Comparison of ENCODE assay signal across 11 cellular contexts in the genomic region with DNA sequence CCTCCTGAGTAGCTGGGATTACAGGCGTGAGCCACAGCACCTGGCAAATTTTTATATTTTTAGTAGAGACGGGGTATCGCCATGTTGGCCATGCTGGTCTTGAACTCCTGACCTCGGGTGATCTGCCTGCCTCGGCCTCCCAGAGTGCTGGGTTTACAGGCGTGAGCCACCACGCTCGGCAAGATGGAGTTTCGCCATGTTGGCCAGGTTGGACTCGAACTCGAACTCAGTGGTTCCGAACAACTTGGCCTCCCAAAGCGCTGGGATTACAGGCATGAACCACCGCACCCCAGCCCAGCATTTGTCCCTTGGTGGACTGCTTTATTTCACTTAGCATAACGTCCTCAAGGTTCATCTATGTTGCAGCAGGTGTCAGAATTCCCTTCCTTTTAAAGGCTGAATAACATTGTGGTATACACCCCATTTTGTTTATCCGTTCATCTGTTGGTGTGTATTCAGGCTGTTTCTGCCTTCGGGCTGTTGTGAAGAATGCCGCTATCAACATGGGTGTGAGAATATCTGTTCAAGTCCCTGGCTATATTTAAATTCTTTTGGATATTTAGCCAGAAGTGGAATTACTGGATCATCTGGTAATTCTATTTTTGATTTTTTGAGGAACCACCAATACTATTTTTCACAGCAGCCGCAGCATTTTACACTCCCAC. TPM values are rescaled to one million over a fixed set of nuclear protein-coding genes. Genes with fewer than 3 reads are reported as not detected.
DNase-seq lines count a peak whose midpoint lies in the region; ATAC-seq and TF ChIP-seq lines count a peak whose summit lies in the region.
"Had no signal": no experiment of that assay in that cellular context is flagged by ENCODE, and none has a peak within 500 bp of the region (broad histone marks: within the 10 kb centered on the region; RNA-seq: fewer than 3 reads in every experiment).

No MANE protein-coding gene starts in this region.

- peaks cover 12% of the 10 kb centered on the region for H3K27me3 Mint-ChIP-seq in activated naive CD4-positive, alpha-beta T cell treated with anti-CD3 and anti-CD28 coated beads, Interleukin-2, amount 50 U/mL, for 24 hours
- peaks cover 3% of the 10 kb centered on the region for H3K27me3 Mint-ChIP-seq in WTC11 (ENCODE audit: low read depth)

- peaks cover 5% of the 10 kb centered on the region for H3K36me3 Mint-ChIP-seq in activated naive CD4-positive, alpha-beta T cell treated with anti-CD3 and anti-CD28 coated beads, Interleukin-2, amount 50 U/mL, for 24 hours
- peaks cover 13% of the 10 kb centered on the region for H3K36me3 Mint-ChIP-seq in WTC11

- TF ChIP-seq EP300 in suprapubic skin (IDR thresholded peaks at IDR 0.05) = no peak

- WGBS in suprapubic skin = 72% methylated on average over 12 of the region's 19 CpGs

- CTCF ChIA-PET in WTC11 (lab: Charles Lee) = no interaction called here

- H3K9me3 ChIP-seq in iPS-18a (ENCODE audit: control insufficient read depth, low read depth, low read length) = no peaks in the 10 kb centered on the region
- no peaks in the 10 kb centered on the region for H3K9me3 ChIP-seq in suprapubic skin
- H3K9me3 ChIP-seq: psoas muscle had no signal

- H3K4me1 ChIP-seq in iPS-18a (ENCODE audit: control insufficient read depth, low read depth, low read length) (no peaks in the 10 kb centered on the region), suprapubic skin (peaks cover 42% of the 10 kb centered on the region)

- no peak for TF ChIP-seq CTCF in WTC11 (IDR thresholded peaks at IDR 0.05)
- no peak for TF ChIP-seq CTCF in suprapubic skin (IDR thresholded peaks at IDR 0.05)

- TF ChIP-seq POLR2A in suprapubic skin (IDR thresholded peaks at IDR 0.05) = no peak

- H3K9ac ChIP-seq in iPS-18a (ENCODE audit: low read length) = peak overlapping the region; percentile 20

- H3K27ac ChIP-seq in iPS-18a (ENCODE audit: low read length) (no peak overlapping the region), suprapubic skin (peak overlapping the region; percentile 66)
- H3K27ac ChIP-seq: psoas muscle had no signal

- peak overlapping the region; percentile 72 for H3K27ac Mint-ChIP-seq in activated naive CD4-positive, alpha-beta T cell treated with anti-CD3 and anti-CD28 coated beads, Interleukin-2, amount 50 U/mL, for 24 hours
- no peak overlapping the region for H3K27ac Mint-ChIP-seq in WTC11

- DNase-seq in activated naive CD4-positive, alpha-beta T cell treated with Interleukin-2 at 50 U/mL for 16 hours = no peak
- DNase-seq in WTC11 (ENCODE audit: low spot score) = no peak
- DNase-seq in suprapubic skin (ENCODE audit: low spot score in 2 of 2) = no peak
- DNase-seq in Kasumi-1 (lab: John Stamatoyannopoulos, UW) = no peak
- DNase-seq: NCI-H446, psoas muscle had no signal

- POLR2A ChIA-PET in WTC11 (lab: Charles Lee) = no interaction called here

- ATAC-seq in WTC11 = no peak
- no peak for ATAC-seq in HG02571 (IDR thresholded peaks at IDR 0.05; ENCODE audit: unreplicated experiment)
- ATAC-seq in GM18519 (IDR thresholded peaks at IDR 0.05; ENCODE audit: low FRiP score, unreplicated experiment) = no peak

- H3K4me3 ChIP-seq in iPS-18a (ENCODE audit: low read length) = peak overlapping the region; percentile 65
- H3K4me3 ChIP-seq in suprapubic skin = peak overlapping the region; percentile 76

- peak overlapping the region; percentile 86 for H3K4me3 Mint-ChIP-seq in activated naive CD4-positive, alpha-beta T cell treated with anti-CD3 and anti-CD28 coated beads, Interleukin-2, amount 50 U/mL, for 24 hours
- H3K4me3 Mint-ChIP-seq in WTC11 = peak overlapping the region; percentile 69

- peaks cover 10% of the 10 kb centered on the region for H3K27me3 ChIP-seq in iPS-18a (ENCODE audit: control insufficient read depth, insufficient read depth, low read length)
- no peaks in the 10 kb centered on the region for H3K27me3 ChIP-seq in suprapubic skin

- peaks cover 14% of the 10 kb centered on the region for H3K4me1 Mint-ChIP-seq in activated naive CD4-positive, alpha-beta T cell treated with anti-CD3 and anti-CD28 coated beads, Interleukin-2, amount 50 U/mL, for 24 hours
- H3K4me1 Mint-ChIP-seq in WTC11 = peaks cover 21% of the 10 kb centered on the region

- H3K9me3 Mint-ChIP-seq in activated naive CD4-positive, alpha-beta T cell treated with anti-CD3 and anti-CD28 coated beads, Interleukin-2, amount 50 U/mL, for 24 hours = no peaks in the 10 kb centered on the region
- H3K9me3 Mint-ChIP-seq in WTC11 = no peaks in the 10 kb centered on the region

- H3K36me3 ChIP-seq in iPS-18a (ENCODE audit: control insufficient read depth, low read depth, low read length) (peaks cover 2% of the 10 kb centered on the region), suprapubic skin (peaks cover 18% of the 10 kb centered on the region)

TF ChIP-seq in WTC11, 78 proteins besides CTCF, POLR2A, EP300 and RAD21 (continues in another document):
- TF ChIP-seq, protein P1, sequence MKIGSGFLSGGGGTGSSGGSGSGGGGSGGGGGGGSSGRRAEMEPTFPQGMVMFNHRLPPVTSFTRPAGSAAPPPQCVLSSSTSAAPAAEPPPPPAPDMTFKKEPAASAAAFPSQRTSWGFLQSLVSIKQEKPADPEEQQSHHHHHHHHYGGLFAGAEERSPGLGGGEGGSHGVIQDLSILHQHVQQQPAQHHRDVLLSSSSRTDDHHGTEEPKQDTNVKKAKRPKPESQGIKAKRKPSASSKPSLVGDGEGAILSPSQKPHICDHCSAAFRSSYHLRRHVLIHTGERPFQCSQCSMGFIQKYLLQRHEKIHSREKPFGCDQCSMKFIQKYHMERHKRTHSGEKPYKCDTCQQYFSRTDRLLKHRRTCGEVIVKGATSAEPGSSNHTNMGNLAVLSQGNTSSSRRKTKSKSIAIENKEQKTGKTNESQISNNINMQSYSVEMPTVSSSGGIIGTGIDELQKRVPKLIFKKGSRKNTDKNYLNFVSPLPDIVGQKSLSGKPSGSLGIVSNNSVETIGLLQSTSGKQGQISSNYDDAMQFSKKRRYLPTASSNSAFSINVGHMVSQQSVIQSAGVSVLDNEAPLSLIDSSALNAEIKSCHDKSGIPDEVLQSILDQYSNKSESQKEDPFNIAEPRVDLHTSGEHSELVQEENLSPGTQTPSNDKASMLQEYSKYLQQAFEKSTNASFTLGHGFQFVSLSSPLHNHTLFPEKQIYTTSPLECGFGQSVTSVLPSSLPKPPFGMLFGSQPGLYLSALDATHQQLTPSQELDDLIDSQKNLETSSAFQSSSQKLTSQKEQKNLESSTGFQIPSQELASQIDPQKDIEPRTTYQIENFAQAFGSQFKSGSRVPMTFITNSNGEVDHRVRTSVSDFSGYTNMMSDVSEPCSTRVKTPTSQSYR (CRISPR knock-in tag; IDR thresholded peaks at IDR 0.05) = no peak
- TF ChIP-seq MYBL2 (CRISPR knock-in tag; IDR thresholded peaks at IDR 0.05) (no peak), PRRX2 (CRISPR knock-in tag; IDR thresholded peaks at IDR 0.05) (no peak), GRHL2 (CRISPR knock-in tag; IDR thresholded peaks at IDR 0.05; ENCODE audit: insufficient replicate concordance, severe bottlenecking) (no peak), NFYB (CRISPR knock-in tag; conservative IDR thresholded peaks at IDR 0.05; ENCODE audit: low read depth) (no peak), CREM (CRISPR knock-in tag; IDR thresholded peaks at IDR 0.05) (no peak), TEAD1 (CRISPR knock-in tag; IDR thresholded peaks at IDR 0.05) (no peak), ZNF138 (CRISPR knock-in tag; conservative IDR thresholded peaks at IDR 0.05) (no peak), ZNF416 (CRISPR knock-in tag; IDR thresholded peaks at IDR 0.05) (no peak), FOXP1 (CRISPR knock-in tag; IDR thresholded peaks at IDR 0.05; ENCODE audit: borderline replicate concordance) (no peak), ZNF671 (CRISPR knock-in tag; IDR thresholded peaks at IDR 0.05) (no peak), GABPB1 (CRISPR knock-in tag; IDR thresholded peaks at IDR 0.05) (no peak)
- TF ChIP-seq, protein P2, sequence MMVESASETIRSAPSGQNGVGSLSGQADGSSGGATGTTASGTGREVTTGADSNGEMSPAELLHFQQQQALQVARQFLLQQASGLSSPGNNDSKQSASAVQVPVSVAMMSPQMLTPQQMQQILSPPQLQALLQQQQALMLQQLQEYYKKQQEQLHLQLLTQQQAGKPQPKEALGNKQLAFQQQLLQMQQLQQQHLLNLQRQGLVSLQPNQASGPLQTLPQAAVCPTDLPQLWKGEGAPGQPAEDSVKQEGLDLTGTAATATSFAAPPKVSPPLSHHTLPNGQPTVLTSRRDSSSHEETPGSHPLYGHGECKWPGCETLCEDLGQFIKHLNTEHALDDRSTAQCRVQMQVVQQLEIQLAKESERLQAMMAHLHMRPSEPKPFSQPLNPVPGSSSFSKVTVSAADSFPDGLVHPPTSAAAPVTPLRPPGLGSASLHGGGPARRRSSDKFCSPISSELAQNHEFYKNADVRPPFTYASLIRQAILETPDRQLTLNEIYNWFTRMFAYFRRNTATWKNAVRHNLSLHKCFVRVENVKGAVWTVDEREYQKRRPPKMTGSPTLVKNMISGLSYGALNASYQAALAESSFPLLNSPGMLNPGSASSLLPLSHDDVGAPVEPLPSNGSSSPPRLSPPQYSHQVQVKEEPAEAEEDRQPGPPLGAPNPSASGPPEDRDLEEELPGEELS (CRISPR knock-in tag; IDR thresholded peaks at IDR 0.05) = no peak

RNA-seq across cellular contexts. Expression of a gene that starts 1.2 kb away (rescaled TPM):
- total RNA-seq in WTC11 (2021) (37.4 to 45.6 TPM (median 40.2 TPM) in 3 replicates), suprapubic skin (1 to 10 TPM; 1.9 to 3.9 (median 3.0) TPM)
- total RNA-seq: bronchial epithelial cell, psoas muscle had no signal

RNA-seq across cellular contexts. Expression of a gene that starts 20.6 kb away (rescaled TPM):
- 10.3 to 12.0 TPM (median 11.9 TPM) in 3 replicates for total RNA-seq in WTC11 (2021)
- total RNA-seq in suprapubic skin = 100 to 1,000 TPM in 1 of 4 donors, 10 to 100 TPM in 3; 76.3 to 114 (median 86.2) TPM
